Comparison of ENCODE assay signal across 25 cellular contexts in the genomic region with DNA sequence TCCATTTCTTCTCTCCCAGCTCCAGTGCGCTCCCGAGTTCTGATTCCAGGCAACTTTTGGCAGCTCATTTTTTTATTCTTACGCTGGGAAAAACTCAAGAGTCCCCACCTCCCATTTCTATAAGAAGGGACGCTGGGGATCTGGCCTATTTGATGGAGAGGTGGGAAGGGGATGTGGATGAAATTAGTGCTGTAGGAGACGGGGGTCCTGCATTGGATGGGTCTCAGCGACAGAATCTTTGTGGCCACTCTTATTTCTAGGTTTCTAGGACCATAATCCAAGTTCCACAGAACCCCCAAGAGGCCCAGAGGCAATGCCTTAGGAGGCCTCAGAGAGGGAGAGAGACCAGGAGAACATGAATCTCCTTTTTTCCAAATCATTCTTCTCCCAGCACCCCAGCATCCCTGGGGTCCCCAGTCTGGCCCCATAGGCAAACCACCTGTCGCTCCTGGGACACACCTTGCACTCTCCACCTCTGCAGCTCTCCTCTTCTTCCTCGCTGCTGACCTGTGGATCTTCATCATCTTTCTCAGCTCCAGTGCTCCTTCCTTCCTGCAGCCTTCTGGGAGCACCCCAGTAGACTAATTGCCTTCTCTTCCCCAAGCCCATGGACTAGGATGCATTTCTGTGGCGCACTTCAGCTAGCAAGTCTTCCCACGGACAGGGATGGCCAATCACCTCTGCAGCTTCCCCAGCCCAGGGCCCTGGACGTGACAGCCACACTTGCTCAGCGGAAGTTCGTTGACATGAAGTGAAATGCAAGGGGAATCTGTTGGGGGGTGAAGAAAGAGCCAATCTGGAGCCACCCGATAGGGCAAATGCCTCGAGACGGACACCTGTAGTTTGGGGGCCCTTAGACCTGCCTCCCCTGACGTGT.
DNase-seq lines count a peak whose midpoint lies in the region; ATAC-seq and TF ChIP-seq lines count a peak whose summit lies in the region.
"Had no signal": no experiment of that assay in that cellular context is flagged by ENCODE, and none has a peak within 500 bp of the region (broad histone marks: within the 10 kb centered on the region; RNA-seq: fewer than 3 reads in every experiment).

No MANE protein-coding gene starts in this region.

- no peaks in the 10 kb centered on the region for H3K9me3 Mint-ChIP-seq in chondrocyte (ENCODE audit: low read depth)
- peaks cover 11% of the 10 kb centered on the region for H3K9me3 Mint-ChIP-seq in neural progenitor cell

- H3K9ac ChIP-seq in neural progenitor cell, result no peak overlapping the region

- H3F3A ChIP-seq in neural progenitor cell (ENCODE audit: low read depth), result no peaks in the 10 kb centered on the region

- ATAC-seq in upper lobe of right lung, result no peak
- ATAC-seq: A549; right lobe of liver; stimulated activated naive B cell treated with anti-CD40 and anti-IgM and Interleukin-4, amounts not matched to agents 10 μg/mL and 1 μg/mL and 100 μg/mL, for 72 hours had no signal

- no peak overlapping the region for H2AFZ ChIP-seq in neural progenitor cell (replicated peaks)

- H3K4me3 Mint-ChIP-seq in chondrocyte (ENCODE audit: unreplicated experiment) (no peak overlapping the region), neural progenitor cell (no peak overlapping the region)
- H3K4me3 Mint-ChIP-seq: CD4-positive, alpha-beta memory T cell; nephron; stimulated activated naive B cell treated with anti-CD40 and anti-IgM and Interleukin-4, amounts not matched to agents 10 μg/mL and 1 μg/mL and 100 μg/mL, for 72 hours had no signal

- H3K4me1 Mint-ChIP-seq in chondrocyte (ENCODE audit: low read depth), result peaks cover 7% of the 10 kb centered on the region
- peaks cover 2% of the 10 kb centered on the region for H3K4me1 Mint-ChIP-seq in neural progenitor cell
- H3K4me1 Mint-ChIP-seq: CD4-positive, alpha-beta memory T cell; stimulated activated naive B cell treated with anti-CD40 and anti-IgM and Interleukin-4, amounts not matched to agents 10 μg/mL and 1 μg/mL and 100 μg/mL, for 72 hours had no signal

- H3K27ac Mint-ChIP-seq in chondrocyte (ENCODE audit: unreplicated experiment) (no peak overlapping the region), neural progenitor cell (peak overlapping the region; percentile 30)
- H3K27ac Mint-ChIP-seq: CD4-positive, alpha-beta memory T cell; nephron; stimulated activated naive B cell treated with anti-CD40 and anti-IgM and Interleukin-4, amounts not matched to agents 10 μg/mL and 1 μg/mL and 100 μg/mL, for 72 hours had no signal

- H3K4me1 ChIP-seq in neural progenitor cell, result no peaks in the 10 kb centered on the region
- H3K4me1 ChIP-seq in upper lobe of right lung, result no peaks in the 10 kb centered on the region
- H3K4me1 ChIP-seq: A549, right lobe of liver, vagina had no signal

- DNase-seq in activated CD8-positive, alpha-beta memory T cell treated with anti-CD3 and anti-CD28 coated beads for 24 hours, result peak; percentile 15
- no peak for DNase-seq in activated CD8-positive, alpha-beta memory T cell treated with anti-CD3 and anti-CD28 coated beads, Interleukin-2, amount 50 U/mL, for 4 hours
- DNase-seq in chondrocyte (ENCODE audit: low spot score), result peak; percentile 53
- DNase-seq in neural progenitor cell (ENCODE audit: low spot score), result peak; percentile 0
- DNase-seq in upper lobe of right lung, result peak; percentile 35
- no peak for DNase-seq in NCI-H1436 treated with DMSO at 0.1 percent for 48 hours (lab: John Stamatoyannopoulos, UW)
- no peak for DNase-seq in NCI-H524 (lab: John Stamatoyannopoulos, UW)
- no peak for DNase-seq in midbrain (lab: John Stamatoyannopoulos, UW)
- DNase-seq: activated CD4-positive, alpha-beta T cell treated with anti-CD3 and anti-CD28 coated beads, Interleukin-2, amount 50 U/mL, for 4 hours; activated naive CD4-positive, alpha-beta T cell treated with Interleukin-2 at 50 U/mL for 16 hours; activated T-cell treated with anti-CD3 and anti-CD28 coated beads, Interleukin-2, amount 50 U/mL, for 1 hour; AML-193; CD4-positive, alpha-beta memory T cell; NCI-H1092 treated with DMSO at 0.1 percent for 48 hours; NCI-H187 treated with DMSO at 0.1 percent for 48 hours; NCI-H524 treated with DMSO at 0.1 percent for 48 hours; SIG-M5; stimulated activated CD4-positive, alpha-beta T cell treated with anti-CD3 and anti-CD28 coated beads, Interleukin-4, amount 100 ng/mL, for 24 hours; stimulated activated naive B cell treated with anti-CD40 and anti-IgM and Interleukin-4, amounts not matched to agents 10 μg/mL and 1 μg/mL and 100 μg/mL, for 72 hours; T1000; WERI-Rb-1 had no signal

- intact Hi-C loops in upper lobe of right lung (cut with DNase I), result no loop called here

- H3K4me3 ChIP-seq in neural progenitor cell (no peak overlapping the region), upper lobe of right lung (no peak overlapping the region)
- H3K4me3 ChIP-seq: A549, right lobe of liver, vagina had no signal

- H3K9me3 ChIP-seq in neural progenitor cell (ENCODE audit: low read depth) (no peaks in the 10 kb centered on the region), upper lobe of right lung (no peaks in the 10 kb centered on the region)
- H3K9me3 ChIP-seq: A549, right lobe of liver, vagina had no signal

- H3K4me2 ChIP-seq in neural progenitor cell, result no peak overlapping the region
- H3K4me2 ChIP-seq: A549 had no signal

- TF ChIP-seq CTCF in chondrocyte (IDR thresholded peaks at IDR 0.05) (no peak), neural progenitor cell (IDR thresholded peaks at IDR 0.05) (no peak), upper lobe of right lung (IDR thresholded peaks at IDR 0.05) (no peak)

- H3K36me3 ChIP-seq in neural progenitor cell (no peaks in the 10 kb centered on the region), upper lobe of right lung (no peaks in the 10 kb centered on the region)
- H3K36me3 ChIP-seq: right lobe of liver, vagina, WERI-Rb-1 had no signal

- no peaks in the 10 kb centered on the region for H3K27me3 ChIP-seq in neural progenitor cell
- no peaks in the 10 kb centered on the region for H3K27me3 ChIP-seq in upper lobe of right lung
- H3K27me3 ChIP-seq: right lobe of liver, vagina had no signal

- H3K79me2 ChIP-seq in neural progenitor cell (ENCODE audit: low read depth), result no peaks in the 10 kb centered on the region

- H3K27me3 Mint-ChIP-seq in chondrocyte (ENCODE audit: low read depth), result no peaks in the 10 kb centered on the region
- peaks cover 5% of the 10 kb centered on the region for H3K27me3 Mint-ChIP-seq in neural progenitor cell (ENCODE audit: insufficient read depth, low read depth)

- H3K36me3 Mint-ChIP-seq in chondrocyte (ENCODE audit: low read depth) (no peaks in the 10 kb centered on the region), neural progenitor cell (no peaks in the 10 kb centered on the region)
- H3K36me3 Mint-ChIP-seq: CD4-positive, alpha-beta memory T cell; stimulated activated naive B cell treated with anti-CD40 and anti-IgM and Interleukin-4, amounts not matched to agents 10 μg/mL and 1 μg/mL and 100 μg/mL, for 72 hours had no signal

- no peaks in the 10 kb centered on the region for H4K20me1 ChIP-seq in neural progenitor cell (ENCODE audit: low read depth)

- H3K27ac ChIP-seq in neural progenitor cell (no peak overlapping the region), upper lobe of right lung (no peak overlapping the region)
- H3K27ac ChIP-seq: A549, right lobe of liver, vagina, WERI-Rb-1 had no signal

Comparison
In these comparisons a context has a peak if more than half of its experiments do, and no peak if none do; other contexts are left out.
1. DNase-seq: peak in activated CD8-positive, alpha-beta memory T cell treated with anti-CD3 and anti-CD28 coated beads for 24 hours (single experiment), chondrocyte (single experiment), neural progenitor cell (single experiment) and upper lobe of right lung (single experiment); none in activated CD8-positive, alpha-beta memory T cell treated with anti-CD3 and anti-CD28 coated beads, Interleukin-2, amount 50 U/mL, for 4 hours (single experiment), NCI-H1436 treated with DMSO at 0.1 percent for 48 hours (single experiment), NCI-H524 (0 of 2) and midbrain (single experiment).